ENCODE assay signal across 12 cellular contexts in genomic region chr5:139131881-139132480, GRCh38.
DNase-seq lines count a peak whose midpoint lies in the region; ATAC-seq, FAIRE-seq and TF ChIP-seq lines count a peak whose summit lies in the region.
"Had no signal": no experiment of that assay in that cellular context is flagged by ENCODE, and none has a peak within 500 bp of the region (broad histone marks: within the 10 kb centered on the region; RNA-seq: fewer than 3 reads in every experiment).

No MANE protein-coding gene starts in this region.

- peak overlapping the region; percentile 33 for H3K9ac ChIP-seq in astrocyte (ENCODE audit: low read length)

- H3K9me3 Mint-ChIP-seq in HFFc6 (no peaks in the 10 kb centered on the region), astrocyte (ENCODE audit: unreplicated experiment) (no peaks in the 10 kb centered on the region)
- no peaks in the 10 kb centered on the region for H3K9me3 Mint-ChIP-seq in activated CD8-positive, alpha-beta T cell treated with anti-CD3 and anti-CD28 coated beads for 36 hours
- H3K9me3 Mint-ChIP-seq: effector memory CD8-positive, alpha-beta T cell had no signal

- no peak for TF ChIP-seq POLR2A in sigmoid colon (IDR thresholded peaks at IDR 0.05)
- TF ChIP-seq POLR2A in GM18505 (IDR thresholded peaks at IDR 0.05; ENCODE audit: borderline replicate concordance, extremely low read depth, insufficient read depth, insufficient read length), result no peak

- peak overlapping the region; percentile 28 for H3K27ac ChIP-seq in astrocyte (ENCODE audit: low read depth, low read length)
- H3K27ac ChIP-seq in hepatocyte, result peak overlapping the region; percentile 79
- peak overlapping the region; percentile 81 to 93 (median 90) for H3K27ac ChIP-seq in sigmoid colon
- H3K27ac ChIP-seq: PC-9 had no signal

- no peaks in the 10 kb centered on the region for H3K9me2 ChIP-seq in hepatocyte (replicated peaks; ENCODE audit: insufficient read depth)

- intact Hi-C loops in sigmoid colon (cut with DNase I), result no loop called here
- intact Hi-C loops in activated CD8-positive, alpha-beta T cell treated with anti-CD3 and anti-CD28 coated beads for 36 hours (cut with micrococcal nuclease), result loop anchor here (1.0 kb wide), 1 partner anchor 18 kb away; no protein-coding TSS in a partner anchor

- POLR2A ChIA-PET in activated CD8-positive, alpha-beta T cell treated with anti-CD3 and anti-CD28 coated beads for 36 hours (lab: Charles Lee), result no interaction called here

- H3K27me3 Mint-ChIP-seq in HFFc6 (ENCODE audit: insufficient read depth) (no peaks in the 10 kb centered on the region; the same call in none of the 2 replicates), astrocyte (ENCODE audit: low read depth, unreplicated experiment) (peaks cover 3% of the 10 kb centered on the region)
- H3K27me3 Mint-ChIP-seq in activated CD8-positive, alpha-beta T cell treated with anti-CD3 and anti-CD28 coated beads for 36 hours, result no peaks in the 10 kb centered on the region
- H3K27me3 Mint-ChIP-seq: effector memory CD8-positive, alpha-beta T cell had no signal

- no peak for ATAC-seq in HG03521 (IDR thresholded peaks at IDR 0.05; ENCODE audit: unreplicated experiment)
- ATAC-seq in GM18517 (IDR thresholded peaks at IDR 0.05; ENCODE audit: unreplicated experiment), result no peak
- ATAC-seq in activated CD8-positive, alpha-beta T cell treated with anti-CD3 and anti-CD28 coated beads for 36 hours, result no peak
- ATAC-seq in GM18505 (IDR thresholded peaks at IDR 0.05; ENCODE audit: unreplicated experiment), result no peak
- ATAC-seq: effector memory CD8-positive, alpha-beta T cell had no signal

- H3K4me2 ChIP-seq in astrocyte (ENCODE audit: low read length), result peak overlapping the region; percentile 70
- H3K4me2 ChIP-seq in hepatocyte, result peak overlapping the region; percentile 58
- H3K4me2 ChIP-seq: PC-9 had no signal

- FAIRE-seq in astrocyte (lab: Jason Lieb, UNC), result no peak

- CTCF ChIA-PET in activated CD8-positive, alpha-beta T cell treated with anti-CD3 and anti-CD28 coated beads for 36 hours (lab: Charles Lee), result no interaction called here

- peak overlapping the region; percentile 63 for H3K27ac Mint-ChIP-seq in HFFc6
- no peak overlapping the region for H3K27ac Mint-ChIP-seq in astrocyte (ENCODE audit: unreplicated experiment)
- no peak overlapping the region for H3K27ac Mint-ChIP-seq in activated CD8-positive, alpha-beta T cell treated with anti-CD3 and anti-CD28 coated beads for 36 hours

- H2AFZ ChIP-seq in astrocyte (ENCODE audit: low read depth, low read length) (peak overlapping the region; percentile 40), hepatocyte (no peak overlapping the region)
- H2AFZ ChIP-seq: PC-9 had no signal

- peaks cover 9% of the 10 kb centered on the region for H3K79me2 ChIP-seq in astrocyte (ENCODE audit: insufficient read depth, low read length)
- peaks cover 45% of the 10 kb centered on the region for H3K79me2 ChIP-seq in hepatocyte

- no peaks in the 10 kb centered on the region for H3K36me3 ChIP-seq in astrocyte (ENCODE audit: insufficient read depth, low read length)
- H3K36me3 ChIP-seq in hepatocyte (replicated peaks; ENCODE audit: insufficient read depth, low read depth), result no peaks in the 10 kb centered on the region
- no peaks in the 10 kb centered on the region for H3K36me3 ChIP-seq in sigmoid colon

- H3K36me3 Mint-ChIP-seq in HFFc6 (ENCODE audit: low read depth), result peaks cover 3% of the 10 kb centered on the region; the same call in 1 of the 2 replicates
- H3K36me3 Mint-ChIP-seq in astrocyte (ENCODE audit: low read depth, unreplicated experiment), result peaks cover 7% of the 10 kb centered on the region
- H3K36me3 Mint-ChIP-seq in activated CD8-positive, alpha-beta T cell treated with anti-CD3 and anti-CD28 coated beads for 36 hours (ENCODE audit: low read depth), result peaks cover 7% of the 10 kb centered on the region

- H3K4me3 Mint-ChIP-seq in HFFc6, result no peak overlapping the region; the same call in 1 of the 2 replicates
- no peak overlapping the region for H3K4me3 Mint-ChIP-seq in astrocyte (ENCODE audit: unreplicated experiment)
- H3K4me3 Mint-ChIP-seq in activated CD8-positive, alpha-beta T cell treated with anti-CD3 and anti-CD28 coated beads for 36 hours, result no peak overlapping the region
- H3K4me3 Mint-ChIP-seq: effector memory CD8-positive, alpha-beta T cell had no signal

- TF ChIP-seq EP300 in sigmoid colon (IDR thresholded peaks at IDR 0.05), result no peak

- H3K4me3 ChIP-seq in astrocyte (ENCODE audit: insufficient read depth, low read depth, low read length), result no peak overlapping the region
- H3K4me3 ChIP-seq in hepatocyte, result no peak overlapping the region
- peak overlapping the region in 1 of 4 donors; percentile 29 for H3K4me3 ChIP-seq in sigmoid colon
- H3K4me3 ChIP-seq: PC-9 had no signal

- 78% methylated on average over 3 of the region's 3 CpGs for WGBS in hepatocyte (ENCODE audit: low lambda C conversion rate, missing lambda C conversion rate)
- 68 to 74% methylated on average over 3 of the region's 3 CpGs for WGBS in sigmoid colon, 2 donors

- DNase-seq in HFFc6 (no peak), astrocyte (ENCODE audit: low read depth) (no peak), hepatocyte (ENCODE audit: low spot score) (no peak), sigmoid colon (no peak)
- DNase-seq in activated CD8-positive, alpha-beta T cell treated with anti-CD3 and anti-CD28 coated beads for 36 hours, result no peak
- DNase-seq: effector memory CD8-positive, alpha-beta T cell; NCI-H1417 treated with DMSO at 0.1 percent for 48 hours; PC-9; stimulated activated CD4-positive, alpha-beta T cell treated with anti-CD3 and anti-CD28 coated beads, Interleukin-12 subunit alpha, Interleukin-12 subunit beta, amount 100 ng/mL, for 4 hours had no signal

- H3K4me1 ChIP-seq in astrocyte (ENCODE audit: insufficient read depth, low read length), result peaks cover 15% of the 10 kb centered on the region
- peaks cover 15% of the 10 kb centered on the region for H3K4me1 ChIP-seq in hepatocyte (ENCODE audit: insufficient read depth)
- H3K4me1 ChIP-seq in sigmoid colon, result peaks cover 0 to 58% (median 46%) of the 10 kb centered on the region in 4 donors

- H4K20me1 ChIP-seq in astrocyte (ENCODE audit: insufficient read depth, low read length) (peaks cover 39% of the 10 kb centered on the region), hepatocyte (ENCODE audit: insufficient read depth, poor library complexity, severe bottlenecking) (no peaks in the 10 kb centered on the region)

- peaks cover 17% of the 10 kb centered on the region for H3K4me1 Mint-ChIP-seq in HFFc6 (ENCODE audit: low read depth)
- peaks cover 13% of the 10 kb centered on the region for H3K4me1 Mint-ChIP-seq in astrocyte (ENCODE audit: low read depth, unreplicated experiment)
- H3K4me1 Mint-ChIP-seq in activated CD8-positive, alpha-beta T cell treated with anti-CD3 and anti-CD28 coated beads for 36 hours (ENCODE audit: low read depth), result no peaks in the 10 kb centered on the region

- TF ChIP-seq CTCF in HFFc6 (IDR thresholded peaks at IDR 0.05) (no peak), astrocyte (IDR thresholded peaks at IDR 0.05; ENCODE audit: insufficient read depth, low read depth, low read length) (no peak), hepatocyte (IDR thresholded peaks at IDR 0.05; ENCODE audit: poor library complexity) (no peak), sigmoid colon (IDR thresholded peaks at IDR 0.05) (no peak)
- TF ChIP-seq CTCF in activated CD8-positive, alpha-beta T cell treated with anti-CD3 and anti-CD28 coated beads for 36 hours (IDR thresholded peaks at IDR 0.05), result no peak

- H3K27me3 ChIP-seq in astrocyte (ENCODE audit: insufficient read depth, low read length), result no peaks in the 10 kb centered on the region
- H3K27me3 ChIP-seq in hepatocyte, result no peaks in the 10 kb centered on the region
- no peaks in the 10 kb centered on the region for H3K27me3 ChIP-seq in sigmoid colon

- H3K9me3 ChIP-seq in astrocyte (ENCODE audit: insufficient read depth, low read depth, low read length), result no peaks in the 10 kb centered on the region
- H3K9me3 ChIP-seq in hepatocyte (ENCODE audit: low read depth), result no peaks in the 10 kb centered on the region
- no peaks in the 10 kb centered on the region for H3K9me3 ChIP-seq in sigmoid colon

Comparison
In these comparisons a context has a peak if more than half of its experiments do, and no peak if none do; other contexts are left out.
1. H3K27ac ChIP-seq: peak in every context shown above with its lines; median percentile 90 in sigmoid colon; 79 in hepatocyte; 28 in astrocyte.